ENCODE assay signal across 9 cellular contexts in genomic region chr14:24309538-24310386, GRCh38. TPM values are rescaled to one million over a fixed set of nuclear protein-coding genes. Genes with fewer than 3 reads are reported as not detected.
A peak's percentile ranks its signal among the peaks of the same experiment; 100 is the strongest.
DNase-seq lines count a peak whose midpoint lies in the region; TF ChIP-seq lines count a peak whose summit lies in the region.
"Had no signal": no experiment of that assay in that cellular context is flagged by ENCODE, and none has a peak within 500 bp of the region (broad histone marks: within the 10 kb centered on the region; RNA-seq: fewer than 3 reads in every experiment).

TSS of gene LTB4R2 (plus strand) at chr14:24310140. CDS start at chr14:24310665, 525 bp downstream.

- no peak within 1 kb of the TSS for H3K4me3 Mint-ChIP-seq in Caco-2 (ENCODE audit: unreplicated experiment)

- intact Hi-C loops in Caco-2 (cut with micrococcal nuclease; ENCODE audit: unreplicated experiment), result no loop called here

- peak within 1 kb of the TSS; percentile 64 for H3K4me2 ChIP-seq in OCI-LY1 (ENCODE audit: low read length)
- H3K4me2 ChIP-seq in osteoblast (ENCODE audit: insufficient read depth, low read length), result peak within 1 kb of the TSS; percentile 80

- H3K4me3 ChIP-seq in Caco-2 (ENCODE audit: low read depth, low read length) (no peak within 1 kb of the TSS), OCI-LY1 (ENCODE audit: low read depth, low read length, poor library complexity, severe bottlenecking) (peak within 1 kb of the TSS; percentile 55), epithelial cell of esophagus (ENCODE audit: low read length) (peak within 1 kb of the TSS; percentile 57), osteoblast (ENCODE audit: insufficient read depth, low read length) (peak within 1 kb of the TSS; percentile 63)
- H3K4me3 ChIP-seq: SK-N-MC had no signal

- H3K27ac ChIP-seq in OCI-LY1 (ENCODE audit: low read depth, low read length, poor library complexity, severe bottlenecking), result peak within 1 kb of the TSS; percentile 45
- no peak within 1 kb of the TSS for H3K27ac ChIP-seq in osteoblast (ENCODE audit: low read depth, low read length)
- H3K27ac ChIP-seq: SK-N-MC had no signal

- no peaks in the 10 kb centered on the region for H3K9me3 ChIP-seq in Caco-2
- no peaks in the 10 kb centered on the region for H3K9me3 ChIP-seq in OCI-LY1 (ENCODE audit: low read length)
- no peaks in the 10 kb centered on the region for H3K9me3 ChIP-seq in osteoblast (ENCODE audit: low read depth, low read length)

- no peak for DNase-seq in Caco-2
- peak; percentile 92 for DNase-seq in epithelial cell of esophagus (ENCODE audit: low read depth)
- DNase-seq in osteoblast (ENCODE audit: insufficient read length, low spot score, missing footprints), result peak; percentile 47
- no peak for DNase-seq in COLO668 (lab: John Stamatoyannopoulos, UW; ENCODE audit: unreplicated experiment)
- no peak for DNase-seq in NCI-H128 (lab: John Stamatoyannopoulos, UW; ENCODE audit: unreplicated experiment)
- DNase-seq in glomerular visceral epithelial cell (ENCODE audit: extremely low spot score), result no peak
- no peak for DNase-seq in NCI-H1092 (lab: John Stamatoyannopoulos, UW)

- H3K27me3 Mint-ChIP-seq in Caco-2 (ENCODE audit: insufficient read depth, unreplicated experiment), result no peaks in the 10 kb centered on the region

- no peaks in the 10 kb centered on the region for H3K9me2 ChIP-seq in OCI-LY1 (ENCODE audit: low read depth, low read length)

- H3K9me3 Mint-ChIP-seq in Caco-2 (ENCODE audit: unreplicated experiment), result no peaks in the 10 kb centered on the region

- no peaks in the 10 kb centered on the region for H4K20me1 ChIP-seq in OCI-LY1 (ENCODE audit: insufficient read depth, low read length)
- no peaks in the 10 kb centered on the region for H4K20me1 ChIP-seq in osteoblast (ENCODE audit: insufficient read depth, low read length)

- H3K4me1 ChIP-seq in Caco-2, result peaks cover 21% of the 10 kb centered on the region
- H3K4me1 ChIP-seq in OCI-LY1 (ENCODE audit: insufficient read depth, low read length, severe bottlenecking), result peaks cover 32% of the 10 kb centered on the region
- H3K4me1 ChIP-seq in osteoblast (ENCODE audit: insufficient read depth, low read length), result peaks cover 15% of the 10 kb centered on the region

- H3K27ac Mint-ChIP-seq in Caco-2 (ENCODE audit: unreplicated experiment), result no peak within 1 kb of the TSS

- POLR2A ChIA-PET in Caco-2 (lab: Charles Lee), result no interaction called here

- H3K4me1 Mint-ChIP-seq in Caco-2 (ENCODE audit: low read depth, unreplicated experiment), result peaks cover 21% of the 10 kb centered on the region

- no peak within 1 kb of the TSS for H2AFZ ChIP-seq in OCI-LY1 (ENCODE audit: low read length)
- H2AFZ ChIP-seq in osteoblast (ENCODE audit: low read length), result peak within 1 kb of the TSS; percentile 52

- peak within 1 kb of the TSS; percentile 65; the same call in 1 of the 2 replicates for H3K9ac ChIP-seq in OCI-LY1 (ENCODE audit: low read length)

- no TSS peak for BruUV-seq in Caco-2 (replicated peaks; lab: Mats Ljungman, UMichigan)

- no peaks in the 10 kb centered on the region for H3F3A ChIP-seq in OCI-LY1 (ENCODE audit: insufficient read depth, low read length)

- H3K36me3 Mint-ChIP-seq in Caco-2 (ENCODE audit: insufficient read depth, unreplicated experiment), result peaks cover 38% of the 10 kb centered on the region

- CTCF ChIA-PET in Caco-2 (lab: Charles Lee), result interaction anchor here (4.3 kb wide), 1 partner anchor 67 kb away, joined by 42 read pairs; the partner anchor contains the start of gene TINF2

- TF ChIP-seq CTCF in Caco-2 (IDR thresholded peaks at IDR 0.05; ENCODE audit: insufficient read depth in 1 of 2, low read depth in 1 of 2, low read length in 1 of 2, severe bottlenecking in 1 of 2, unreplicated experiment in 1 of 2) (no peak), OCI-LY1 (IDR thresholded peaks at IDR 0.05; ENCODE audit: low read length) (no peak), epithelial cell of esophagus (IDR thresholded peaks at IDR 0.05; ENCODE audit: insufficient read depth, low read depth, low read length, missing control alignments) (peak; percentile 32), osteoblast (IDR thresholded peaks at IDR 0.05; ENCODE audit: extremely low read depth, low read depth, low read length) (no peak)

- H3K79me2 ChIP-seq in OCI-LY1 (ENCODE audit: insufficient read depth, low read length), result no peaks in the 10 kb centered on the region
- no peaks in the 10 kb centered on the region for H3K79me2 ChIP-seq in osteoblast (ENCODE audit: insufficient read depth, low read length)

- H3K36me3 ChIP-seq in Caco-2 (ENCODE audit: control insufficient read depth, insufficient read depth, low read length) (peaks cover 4% of the 10 kb centered on the region), OCI-LY1 (ENCODE audit: insufficient read depth, low read length) (peaks cover 41% of the 10 kb centered on the region), osteoblast (ENCODE audit: insufficient read depth, low read length) (peaks cover 13% of the 10 kb centered on the region)

- H3K27me3 ChIP-seq in Caco-2 (replicated peaks; ENCODE audit: control insufficient read depth, insufficient read depth, low read length) (no peaks in the 10 kb centered on the region), OCI-LY1 (ENCODE audit: insufficient read depth, low read length) (no peaks in the 10 kb centered on the region), osteoblast (ENCODE audit: insufficient read depth, low read length) (no peaks in the 10 kb centered on the region)

RNA-seq across cellular contexts. Expression of gene LTB4R2, which starts in this region (rescaled TPM):
- total RNA-seq in Caco-2 (2022) (10.3 and 12.3 TPM in 2 replicates), osteoblast (4.7 and 5.1 TPM in 2 replicates)

Comparison
In these comparisons a context has a peak if more than half of its experiments do, and no peak if none do; other contexts are left out.
1. DNase-seq: peak in epithelial cell of esophagus (single experiment) and osteoblast (single experiment); none in Caco-2 (0 of 2), COLO668 (single experiment), NCI-H128 (single experiment), glomerular visceral epithelial cell (single experiment) and NCI-H1092 (single experiment).